In the genomic region with DNA sequence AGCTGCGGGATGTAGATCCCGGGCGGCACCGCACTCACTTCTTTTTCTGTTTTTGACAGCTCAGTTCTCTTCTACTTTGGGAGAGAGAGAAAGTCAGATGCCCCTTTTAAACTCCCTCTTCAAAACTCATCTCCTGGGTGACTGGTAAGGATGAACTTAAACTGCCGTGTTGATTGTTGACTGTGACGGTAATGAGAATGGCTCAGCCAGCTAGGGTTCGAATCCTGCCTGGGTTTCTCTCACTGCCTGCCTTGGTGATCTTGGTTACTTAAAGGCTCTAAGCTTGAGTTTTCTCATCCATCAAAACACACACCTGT, we compare ENCODE assay signal across 8 cellular contexts. TPM values are rescaled to one million over a fixed set of nuclear protein-coding genes. Genes with fewer than 3 reads are reported as not detected.
DNase-seq lines count a peak whose midpoint lies in the region; ATAC-seq and TF ChIP-seq lines count a peak whose summit lies in the region.

No MANE protein-coding gene starts in this region.

- H2AFZ ChIP-seq in ACC112 (ENCODE audit: low read length, unreplicated experiment) (peak overlapping the region; percentile 95), PC-3 (ENCODE audit: low read length) (peak overlapping the region; percentile 88), neuron (ENCODE audit: low read depth, low read length) (peak overlapping the region; percentile 65)

- H4K20me1 ChIP-seq in PC-3 (ENCODE audit: low read length) = no peaks in the 10 kb centered on the region

- H3F3A ChIP-seq in PC-3 (ENCODE audit: low read length, unreplicated experiment) = no peaks in the 10 kb centered on the region

- BruUV-seq in PC-3 (replicated peaks; lab: Mats Ljungman, UMichigan) = no TSS peak

- peak overlapping the region; percentile 86 for H3K4me3 ChIP-seq in ACC112 (ENCODE audit: low read depth, low read length)
- peak overlapping the region; percentile 75 for H3K4me3 ChIP-seq in PC-3 (ENCODE audit: low read length)
- peak overlapping the region; percentile 66 for H3K4me3 ChIP-seq in epithelial cell of esophagus (ENCODE audit: low read length)
- H3K4me3 ChIP-seq in neuron (ENCODE audit: low read length) = peak overlapping the region; percentile 73

- intact Hi-C loops in PC-3 (cut with micrococcal nuclease) = loop anchor here (1.0 kb wide), 2 partner anchors 82 to 114 kb away; partner anchors contain the start of gene FAM221A

- no peak for DNase-seq in PC-3
- DNase-seq in epithelial cell of esophagus (ENCODE audit: low read depth) = no peak
- no peak for DNase-seq in NCI-H187 (lab: John Stamatoyannopoulos, UW)
- no peak for DNase-seq in GM19240 (ENCODE audit: insufficient read length, low spot score)

- H3K36me3 ChIP-seq in ACC112 (ENCODE audit: insufficient read depth, low read length) (no peaks in the 10 kb centered on the region), PC-3 (ENCODE audit: low read depth, low read length) (no peaks in the 10 kb centered on the region), neuron (ENCODE audit: insufficient read depth, low read length) (no peaks in the 10 kb centered on the region)

- H3K4me1 ChIP-seq in ACC112 (ENCODE audit: control insufficient read depth, insufficient read depth, low read length, unreplicated experiment) (peaks cover 13% of the 10 kb centered on the region), PC-3 (ENCODE audit: insufficient read depth, low read length) (peaks cover 24% of the 10 kb centered on the region), neuron (ENCODE audit: insufficient read depth, low read length) (peaks cover 16% of the 10 kb centered on the region)

- H3K9me3 ChIP-seq in PC-3 (ENCODE audit: low read length) (no peaks in the 10 kb centered on the region), neuron (ENCODE audit: low read length) (no peaks in the 10 kb centered on the region)

- no peaks in the 10 kb centered on the region for H3K79me2 ChIP-seq in ACC112 (ENCODE audit: control insufficient read depth, insufficient read depth, low read length, unreplicated experiment)
- 0 out of 2 replicates have a peak, but pooled peaks cover 10% of the 10 kb centered on the region for H3K79me2 ChIP-seq in PC-3 (ENCODE audit: low read length)

- no peaks in the 10 kb centered on the region for H3K9me2 ChIP-seq in PC-3 (replicated peaks; ENCODE audit: low read length)

- peak overlapping the region; percentile 48 for H3K9ac ChIP-seq in PC-3 (ENCODE audit: low read length)

- H3K27me3 ChIP-seq in ACC112 (ENCODE audit: insufficient read depth, low read length) (no peaks in the 10 kb centered on the region), PC-3 (ENCODE audit: low read length) (no peaks in the 10 kb centered on the region), neuron (ENCODE audit: insufficient read depth, low read length) (no peaks in the 10 kb centered on the region)

- no peak for TF ChIP-seq CTCF in PC-3 (conservative IDR thresholded peaks at IDR 0.05; ENCODE audit: low read depth, low read length)
- no peak for TF ChIP-seq CTCF in epithelial cell of esophagus (IDR thresholded peaks at IDR 0.05; ENCODE audit: insufficient read depth, low read depth, low read length, missing control alignments)

- peak; percentile 9 for ATAC-seq in GM19438 (IDR thresholded peaks at IDR 0.05; ENCODE audit: low read depth, unreplicated experiment)
- ATAC-seq in PC-3 = peak; percentile 3
- ATAC-seq in GM21360 (IDR thresholded peaks at IDR 0.05; ENCODE audit: unreplicated experiment) = no peak

- POLR2A ChIA-PET in PC-3 (lab: Charles Lee; ENCODE audit: unreplicated experiment) = interaction anchor here (0.5 to 1.3 kb wide), 3 partner anchors 68 to 1651 kb away, joined by 3 to 4 read pairs (median 3); no protein-coding TSS in a partner anchor

- peak overlapping the region; percentile 90 for H3K4me2 ChIP-seq in PC-3 (ENCODE audit: low read length)

- H3K27ac ChIP-seq in ACC112 (ENCODE audit: low read depth, low read length) (peak overlapping the region; percentile 49), PC-3 (ENCODE audit: low read length) (0 out of 2 replicates have a peak overlapping the region, but pooled peaks have one; percentile 37)

- CTCF ChIA-PET in PC-3 (lab: Charles Lee) = interaction anchor here (0.6 kb wide), 1 partner anchor 284 kb away, joined by 3 read pairs; no protein-coding TSS in a partner anchor

RNA-seq across cellular contexts. Expression of gene CCDC126, which starts 0.7 kb away (rescaled TPM):
- total RNA-seq in PC-3 (2014; rRNA removed) = 3.2 and 5.6 TPM in 2 replicates
